14 cellular contexts compared by ENCODE assay signal in genomic region chr15:90814193-90814811, GRCh38. TPM values are rescaled to one million over a fixed set of nuclear protein-coding genes. Genes with fewer than 3 reads are reported as not detected.
A peak's percentile ranks its signal among the peaks of the same experiment; 100 is the strongest.
DNase-seq lines count a peak whose midpoint lies in the region; ATAC-seq and TF ChIP-seq lines count a peak whose summit lies in the region.
"Had no signal": no experiment of that assay in that cellular context is flagged by ENCODE, and none has a peak within 500 bp of the region (broad histone marks: within the 10 kb centered on the region; RNA-seq: fewer than 3 reads in every experiment).

No MANE protein-coding gene starts in this region.

- ATAC-seq in activated CD8-positive, alpha-beta T cell treated with anti-CD3 and anti-CD28 coated beads for 36 hours: no peak
- ATAC-seq in SK-N-SH treated with all-trans-retinoic acid at 6 μM for 48 hours: no peak
- ATAC-seq: heart right ventricle, Right ventricle myocardium inferior had no signal

- H3K4me1 Mint-ChIP-seq in activated naive CD4-positive, alpha-beta T cell treated with anti-CD3 and anti-CD28 coated beads for 36 hours (ENCODE audit: low read depth): peaks cover 30% of the 10 kb centered on the region
- H3K4me1 Mint-ChIP-seq in activated CD8-positive, alpha-beta T cell treated with anti-CD3 and anti-CD28 coated beads for 36 hours (ENCODE audit: low read depth): peaks cover 54% of the 10 kb centered on the region
- H3K4me1 Mint-ChIP-seq in HFFc6 (ENCODE audit: low read depth): no peaks in the 10 kb centered on the region

- no peak for TF ChIP-seq POLR2A in suprapubic skin (IDR thresholded peaks at IDR 0.05)

- no peak for DNase-seq in activated naive CD4-positive, alpha-beta T cell treated with anti-CD3 and anti-CD28 coated beads for 36 hours
- DNase-seq in activated naive CD4-positive, alpha-beta T cell (lab: John Stamatoyannopoulos, UW): no peak
- no peak for DNase-seq in activated CD8-positive, alpha-beta T cell treated with anti-CD3 and anti-CD28 coated beads for 36 hours
- DNase-seq in suprapubic skin (ENCODE audit: low spot score in 2 of 2) (no peak), HFFc6 (no peak), DMS79 (lab: John Stamatoyannopoulos, UW) (no peak)
- DNase-seq: cortex of kidney, heart right ventricle, naive B cell, NCI-H2227 treated with DMSO at 0.1 percent for 48 hours had no signal

- intact Hi-C loops in activated naive CD4-positive, alpha-beta T cell treated with anti-CD3 and anti-CD28 coated beads for 36 hours (cut with micrococcal nuclease): no loop called here
- intact Hi-C loops in activated CD8-positive, alpha-beta T cell treated with anti-CD3 and anti-CD28 coated beads for 36 hours (cut with micrococcal nuclease): no loop called here

- peaks cover 51% of the 10 kb centered on the region for H3K36me3 ChIP-seq in iPS-20b (ENCODE audit: insufficient read depth, low read depth, low read length)
- no peaks in the 10 kb centered on the region for H3K36me3 ChIP-seq in suprapubic skin

- H3K27me3 ChIP-seq in iPS-20b (ENCODE audit: insufficient read depth, low read length): no peaks in the 10 kb centered on the region
- H3K27me3 ChIP-seq in suprapubic skin: no peaks in the 10 kb centered on the region
- H3K27me3 ChIP-seq: heart right ventricle had no signal

- no peaks in the 10 kb centered on the region for H3K9me3 Mint-ChIP-seq in activated naive CD4-positive, alpha-beta T cell treated with anti-CD3 and anti-CD28 coated beads for 36 hours
- H3K9me3 Mint-ChIP-seq in activated CD8-positive, alpha-beta T cell treated with anti-CD3 and anti-CD28 coated beads for 36 hours: no peaks in the 10 kb centered on the region
- H3K9me3 Mint-ChIP-seq in HFFc6: no peaks in the 10 kb centered on the region
- H3K9me3 Mint-ChIP-seq: naive B cell had no signal

- H3K9ac ChIP-seq in iPS-20b (ENCODE audit: low read depth, low read length): 0 out of 2 replicates have a peak overlapping the region, but pooled peaks have one; percentile 20

- H3K4me1 ChIP-seq in iPS-20b (ENCODE audit: insufficient read depth, low read length) (peaks cover 22% of the 10 kb centered on the region; the same call in 1 of the 2 replicates), suprapubic skin (peaks cover 20% of the 10 kb centered on the region)

- no peak overlapping the region for H3K4me3 Mint-ChIP-seq in activated naive CD4-positive, alpha-beta T cell treated with anti-CD3 and anti-CD28 coated beads for 36 hours
- H3K4me3 Mint-ChIP-seq in activated CD8-positive, alpha-beta T cell treated with anti-CD3 and anti-CD28 coated beads for 36 hours: no peak overlapping the region
- no peak overlapping the region for H3K4me3 Mint-ChIP-seq in HFFc6
- H3K4me3 Mint-ChIP-seq: B cell, naive B cell had no signal

- WGBS in suprapubic skin: 75% methylated on average over 13 of the region's 13 CpGs

- no peak for TF ChIP-seq CTCF in activated CD8-positive, alpha-beta T cell treated with anti-CD3 and anti-CD28 coated beads for 36 hours (IDR thresholded peaks at IDR 0.05)
- TF ChIP-seq CTCF in suprapubic skin (IDR thresholded peaks at IDR 0.05) (no peak), HFFc6 (IDR thresholded peaks at IDR 0.05) (no peak)

- no peaks in the 10 kb centered on the region for H3K27me3 Mint-ChIP-seq in activated naive CD4-positive, alpha-beta T cell treated with anti-CD3 and anti-CD28 coated beads for 36 hours (ENCODE audit: low read depth)
- H3K27me3 Mint-ChIP-seq in activated CD8-positive, alpha-beta T cell treated with anti-CD3 and anti-CD28 coated beads for 36 hours: no peaks in the 10 kb centered on the region
- peaks cover 5% of the 10 kb centered on the region; the same call in 1 of the 2 replicates for H3K27me3 Mint-ChIP-seq in HFFc6 (ENCODE audit: insufficient read depth)
- H3K27me3 Mint-ChIP-seq: B cell, naive B cell had no signal

- TF ChIP-seq EP300 in suprapubic skin (IDR thresholded peaks at IDR 0.05): no peak

- H3K4me3 ChIP-seq in iPS-20b (ENCODE audit: low read length) (peak overlapping the region; percentile 31; the same call in 1 of the 2 replicates), suprapubic skin (no peak overlapping the region)
- H3K4me3 ChIP-seq: heart right ventricle had no signal

- H3K27ac ChIP-seq in iPS-20b (ENCODE audit: low read length) (no peak overlapping the region), suprapubic skin (peak overlapping the region; percentile 75)

- peak overlapping the region; percentile 42 for H3K27ac Mint-ChIP-seq in activated naive CD4-positive, alpha-beta T cell treated with anti-CD3 and anti-CD28 coated beads for 36 hours
- peak overlapping the region; percentile 84 for H3K27ac Mint-ChIP-seq in activated CD8-positive, alpha-beta T cell treated with anti-CD3 and anti-CD28 coated beads for 36 hours
- H3K27ac Mint-ChIP-seq in HFFc6: no peak overlapping the region
- H3K27ac Mint-ChIP-seq: B cell had no signal

- POLR2A ChIA-PET in activated CD8-positive, alpha-beta T cell treated with anti-CD3 and anti-CD28 coated beads for 36 hours (lab: Charles Lee): interaction anchor here (0.8 to 1.7 kb wide), 6 partner anchors 10 to 97 kb away, joined by 3 to 6 read pairs (median 4); partner anchors contain the start of gene BLM

- H3K9me3 ChIP-seq in iPS-20b (ENCODE audit: insufficient read depth, low read depth, low read length) (no peaks in the 10 kb centered on the region), suprapubic skin (no peaks in the 10 kb centered on the region)
- H3K9me3 ChIP-seq: heart right ventricle had no signal

- peaks cover 46% of the 10 kb centered on the region for H3K36me3 Mint-ChIP-seq in activated naive CD4-positive, alpha-beta T cell treated with anti-CD3 and anti-CD28 coated beads for 36 hours (ENCODE audit: low read depth)
- H3K36me3 Mint-ChIP-seq in activated CD8-positive, alpha-beta T cell treated with anti-CD3 and anti-CD28 coated beads for 36 hours (ENCODE audit: low read depth): peaks cover 56% of the 10 kb centered on the region
- no peaks in the 10 kb centered on the region for H3K36me3 Mint-ChIP-seq in HFFc6 (ENCODE audit: low read depth)

- CTCF ChIA-PET in activated naive CD4-positive, alpha-beta T cell treated with anti-CD3 and anti-CD28 coated beads for 36 hours (lab: Charles Lee): interaction anchor here (0.5 to 1.8 kb wide), 2 partner anchors 72 to 630 kb away, joined by 5 to 7 read pairs; no protein-coding TSS in a partner anchor
- CTCF ChIA-PET in activated CD8-positive, alpha-beta T cell treated with anti-CD3 and anti-CD28 coated beads for 36 hours (lab: Charles Lee): interaction anchor here (1.5 to 4.6 kb wide), 6 partner anchors 12 to 79 kb away, joined by 3 to 19 read pairs (median 4); no protein-coding TSS in a partner anchor

TF ChIP-seq in SK-N-SH treated with all-trans-retinoic acid at 6 μM for 48 hours, 23 proteins besides CTCF, POLR2A, EP300 and RAD21:
- no peak for TF ChIP-seq OSR1 (CRISPR knock-in tag; IDR thresholded peaks at IDR 0.05)
- no peak for TF ChIP-seq ZFP3 (CRISPR knock-in tag; IDR thresholded peaks at IDR 0.05)
- no peak for TF ChIP-seq PPARA (CRISPR knock-in tag; IDR thresholded peaks at IDR 0.05; ENCODE audit: borderline replicate concordance)
- no peak for TF ChIP-seq TSHZ2 (CRISPR knock-in tag; IDR thresholded peaks at IDR 0.05)
- no peak for TF ChIP-seq TCF4 (CRISPR knock-in tag; IDR thresholded peaks at IDR 0.05; ENCODE audit: borderline replicate concordance)
- no peak for TF ChIP-seq CSDC2 (CRISPR knock-in tag; IDR thresholded peaks at IDR 0.05)

RNA-seq across cellular contexts. Expression of gene FURIN, which starts 54.1 kb away (rescaled TPM):
- total RNA-seq in activated naive CD4-positive, alpha-beta T cell treated with anti-CD3 and anti-CD28 coated beads for 36 hours: 100 to 1,000 TPM; 443 to 448 TPM
- 100 to 1,000 TPM; 111 to 117 TPM for total RNA-seq in activated CD8-positive, alpha-beta T cell treated with anti-CD3 and anti-CD28 coated beads for 36 hours
- 100 to 1,000 TPM in 2 of 4 donors, 10 to 100 TPM in 2; 61.6 to 120 (median 100) TPM for total RNA-seq in suprapubic skin
- 10 to 100 TPM; 68.9 to 79.4 (median 74.6) TPM for total RNA-seq in HFFc6 (2021; fragmentation: NEBNext Ultra II Directional; extraction: Animal tissue kit (Norgen Biotek cat#: 25700))
